ENCODE assay signal across 1 cellular context in the genomic region with DNA sequence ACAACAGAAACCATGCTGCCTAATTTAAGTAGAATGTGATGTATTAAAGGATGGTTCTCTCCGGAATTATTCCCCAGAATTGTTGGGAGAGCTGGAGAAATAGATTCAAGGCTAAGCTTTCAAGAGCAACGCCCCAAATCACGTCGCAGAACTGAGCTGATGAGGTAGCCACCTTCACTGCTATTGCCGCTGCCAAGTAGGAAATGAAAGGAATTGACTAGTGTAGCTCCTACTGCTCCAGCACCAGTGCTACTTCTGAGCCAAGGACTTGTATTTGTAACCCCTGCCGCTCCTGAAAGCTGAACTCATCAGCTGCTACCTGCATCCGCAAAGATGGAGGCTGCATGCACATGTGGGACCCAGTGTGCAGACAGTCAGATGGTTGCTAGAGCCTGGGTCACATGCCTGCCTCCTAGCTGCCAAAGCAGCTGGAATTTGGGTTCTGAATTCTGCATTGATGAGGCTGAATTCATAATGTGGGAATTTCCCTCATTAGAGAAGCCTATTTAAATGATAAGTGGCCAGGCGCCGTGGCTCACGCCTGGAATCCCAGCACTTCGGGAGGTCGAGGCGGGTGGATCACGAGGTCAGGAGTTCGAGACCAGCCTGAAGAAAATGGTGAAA.
A peak's percentile ranks its signal among the peaks of the same experiment; 100 is the strongest.
TF ChIP-seq lines count a peak whose summit lies in the region.

No MANE protein-coding gene starts in this region.

TF ChIP-seq in WTC11, 78 proteins besides CTCF, POLR2A, EP300 and RAD21 (continued from another document):
- TF ChIP-seq, protein P1, sequence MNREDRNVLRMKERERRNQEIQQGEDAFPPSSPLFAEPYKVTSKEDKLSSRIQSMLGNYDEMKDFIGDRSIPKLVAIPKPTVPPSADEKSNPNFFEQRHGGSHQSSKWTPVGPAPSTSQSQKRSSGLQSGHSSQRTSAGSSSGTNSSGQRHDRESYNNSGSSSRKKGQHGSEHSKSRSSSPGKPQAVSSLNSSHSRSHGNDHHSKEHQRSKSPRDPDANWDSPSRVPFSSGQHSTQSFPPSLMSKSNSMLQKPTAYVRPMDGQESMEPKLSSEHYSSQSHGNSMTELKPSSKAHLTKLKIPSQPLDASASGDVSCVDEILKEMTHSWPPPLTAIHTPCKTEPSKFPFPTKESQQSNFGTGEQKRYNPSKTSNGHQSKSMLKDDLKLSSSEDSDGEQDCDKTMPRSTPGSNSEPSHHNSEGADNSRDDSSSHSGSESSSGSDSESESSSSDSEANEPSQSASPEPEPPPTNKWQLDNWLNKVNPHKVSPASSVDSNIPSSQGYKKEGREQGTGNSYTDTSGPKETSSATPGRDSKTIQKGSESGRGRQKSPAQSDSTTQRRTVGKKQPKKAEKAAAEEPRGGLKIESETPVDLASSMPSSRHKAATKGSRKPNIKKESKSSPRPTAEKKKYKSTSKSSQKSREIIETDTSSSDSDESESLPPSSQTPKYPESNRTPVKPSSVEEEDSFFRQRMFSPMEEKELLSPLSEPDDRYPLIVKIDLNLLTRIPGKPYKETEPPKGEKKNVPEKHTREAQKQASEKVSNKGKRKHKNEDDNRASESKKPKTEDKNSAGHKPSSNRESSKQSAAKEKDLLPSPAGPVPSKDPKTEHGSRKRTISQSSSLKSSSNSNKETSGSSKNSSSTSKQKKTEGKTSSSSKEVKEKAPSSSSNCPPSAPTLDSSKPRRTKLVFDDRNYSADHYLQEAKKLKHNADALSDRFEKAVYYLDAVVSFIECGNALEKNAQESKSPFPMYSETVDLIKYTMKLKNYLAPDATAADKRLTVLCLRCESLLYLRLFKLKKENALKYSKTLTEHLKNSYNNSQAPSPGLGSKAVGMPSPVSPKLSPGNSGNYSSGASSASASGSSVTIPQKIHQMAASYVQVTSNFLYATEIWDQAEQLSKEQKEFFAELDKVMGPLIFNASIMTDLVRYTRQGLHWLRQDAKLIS (CRISPR knock-in tag; IDR thresholded peaks at IDR 0.05; ENCODE audit: borderline replicate concordance): no peak
- TF ChIP-seq TCF7 (CRISPR knock-in tag; IDR thresholded peaks at IDR 0.05; ENCODE audit: low read depth) (no peak), FOXJ3 (CRISPR knock-in tag; IDR thresholded peaks at IDR 0.05; ENCODE audit: borderline replicate concordance) (no peak), RELA (CRISPR knock-in tag; IDR thresholded peaks at IDR 0.05; ENCODE audit: borderline replicate concordance) (no peak), TEAD1 (CRISPR knock-in tag; IDR thresholded peaks at IDR 0.05) (no peak), ESRRA (CRISPR knock-in tag; IDR thresholded peaks at IDR 0.05; ENCODE audit: borderline replicate concordance) (no peak)
- TF ChIP-seq, protein P2, sequence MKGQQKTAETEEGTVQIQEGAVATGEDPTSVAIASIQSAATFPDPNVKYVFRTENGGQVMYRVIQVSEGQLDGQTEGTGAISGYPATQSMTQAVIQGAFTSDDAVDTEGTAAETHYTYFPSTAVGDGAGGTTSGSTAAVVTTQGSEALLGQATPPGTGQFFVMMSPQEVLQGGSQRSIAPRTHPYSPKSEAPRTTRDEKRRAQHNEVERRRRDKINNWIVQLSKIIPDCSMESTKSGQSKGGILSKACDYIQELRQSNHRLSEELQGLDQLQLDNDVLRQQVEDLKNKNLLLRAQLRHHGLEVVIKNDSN (CRISPR knock-in tag; IDR thresholded peaks at IDR 0.05): peak; percentile 55; the same call in 1 of the 2 replicates
- TF ChIP-seq, protein P3, sequence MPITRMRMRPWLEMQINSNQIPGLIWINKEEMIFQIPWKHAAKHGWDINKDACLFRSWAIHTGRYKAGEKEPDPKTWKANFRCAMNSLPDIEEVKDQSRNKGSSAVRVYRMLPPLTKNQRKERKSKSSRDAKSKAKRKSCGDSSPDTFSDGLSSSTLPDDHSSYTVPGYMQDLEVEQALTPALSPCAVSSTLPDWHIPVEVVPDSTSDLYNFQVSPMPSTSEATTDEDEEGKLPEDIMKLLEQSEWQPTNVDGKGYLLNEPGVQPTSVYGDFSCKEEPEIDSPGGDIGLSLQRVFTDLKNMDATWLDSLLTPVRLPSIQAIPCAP (CRISPR knock-in tag; IDR thresholded peaks at IDR 0.05): no peak
- TF ChIP-seq, protein P4, sequence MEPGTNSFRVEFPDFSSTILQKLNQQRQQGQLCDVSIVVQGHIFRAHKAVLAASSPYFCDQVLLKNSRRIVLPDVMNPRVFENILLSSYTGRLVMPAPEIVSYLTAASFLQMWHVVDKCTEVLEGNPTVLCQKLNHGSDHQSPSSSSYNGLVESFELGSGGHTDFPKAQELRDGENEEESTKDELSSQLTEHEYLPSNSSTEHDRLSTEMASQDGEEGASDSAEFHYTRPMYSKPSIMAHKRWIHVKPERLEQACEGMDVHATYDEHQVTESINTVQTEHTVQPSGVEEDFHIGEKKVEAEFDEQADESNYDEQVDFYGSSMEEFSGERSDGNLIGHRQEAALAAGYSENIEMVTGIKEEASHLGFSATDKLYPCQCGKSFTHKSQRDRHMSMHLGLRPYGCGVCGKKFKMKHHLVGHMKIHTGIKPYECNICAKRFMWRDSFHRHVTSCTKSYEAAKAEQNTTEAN (CRISPR knock-in tag; IDR thresholded peaks at IDR 0.05): no peak
- TF ChIP-seq, protein P5, sequence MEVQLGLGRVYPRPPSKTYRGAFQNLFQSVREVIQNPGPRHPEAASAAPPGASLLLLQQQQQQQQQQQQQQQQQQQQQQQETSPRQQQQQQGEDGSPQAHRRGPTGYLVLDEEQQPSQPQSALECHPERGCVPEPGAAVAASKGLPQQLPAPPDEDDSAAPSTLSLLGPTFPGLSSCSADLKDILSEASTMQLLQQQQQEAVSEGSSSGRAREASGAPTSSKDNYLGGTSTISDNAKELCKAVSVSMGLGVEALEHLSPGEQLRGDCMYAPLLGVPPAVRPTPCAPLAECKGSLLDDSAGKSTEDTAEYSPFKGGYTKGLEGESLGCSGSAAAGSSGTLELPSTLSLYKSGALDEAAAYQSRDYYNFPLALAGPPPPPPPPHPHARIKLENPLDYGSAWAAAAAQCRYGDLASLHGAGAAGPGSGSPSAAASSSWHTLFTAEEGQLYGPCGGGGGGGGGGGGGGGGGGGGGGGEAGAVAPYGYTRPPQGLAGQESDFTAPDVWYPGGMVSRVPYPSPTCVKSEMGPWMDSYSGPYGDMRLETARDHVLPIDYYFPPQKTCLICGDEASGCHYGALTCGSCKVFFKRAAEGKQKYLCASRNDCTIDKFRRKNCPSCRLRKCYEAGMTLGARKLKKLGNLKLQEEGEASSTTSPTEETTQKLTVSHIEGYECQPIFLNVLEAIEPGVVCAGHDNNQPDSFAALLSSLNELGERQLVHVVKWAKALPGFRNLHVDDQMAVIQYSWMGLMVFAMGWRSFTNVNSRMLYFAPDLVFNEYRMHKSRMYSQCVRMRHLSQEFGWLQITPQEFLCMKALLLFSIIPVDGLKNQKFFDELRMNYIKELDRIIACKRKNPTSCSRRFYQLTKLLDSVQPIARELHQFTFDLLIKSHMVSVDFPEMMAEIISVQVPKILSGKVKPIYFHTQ (CRISPR knock-in tag; IDR thresholded peaks at IDR 0.05): no peak
